8 cellular contexts compared by ENCODE assay signal in genomic region chr17:73156166-73156840, GRCh38. TPM values are rescaled to one million over a fixed set of nuclear protein-coding genes. Genes with fewer than 3 reads are reported as not detected.
DNase-seq lines count a peak whose midpoint lies in the region; ATAC-seq and TF ChIP-seq lines count a peak whose summit lies in the region.

No MANE protein-coding gene starts in this region.

- no peak overlapping the region for H3K27ac ChIP-seq in mesenchymal stem cell (ENCODE audit: low read length, poor library complexity, severe bottlenecking)

- H2BK5ac ChIP-seq in mesenchymal stem cell (ENCODE audit: low read depth, low read length, poor library complexity, severe bottlenecking): no peak overlapping the region

- no peak overlapping the region for H2BK15ac ChIP-seq in mesenchymal stem cell (ENCODE audit: low read depth, poor library complexity, severe bottlenecking)

- H3K4me1 ChIP-seq in mesenchymal stem cell (ENCODE audit: control insufficient read depth, insufficient read depth, low read depth, low read length): peaks cover 8% of the 10 kb centered on the region

- H2AK5ac ChIP-seq in mesenchymal stem cell (ENCODE audit: low read length, severe bottlenecking): no peak overlapping the region

- no peaks in the 10 kb centered on the region for H3K79me1 ChIP-seq in mesenchymal stem cell (replicated peaks; ENCODE audit: low read length, poor library complexity, severe bottlenecking)

- no peak overlapping the region for H3K14ac ChIP-seq in mesenchymal stem cell (ENCODE audit: low read length in 2 of 2)

- peak; percentile 71 for TF ChIP-seq CTCF in AG10803 (conservative IDR thresholded peaks at IDR 0.05; ENCODE audit: low read length)

- WGBS in mesenchymal stem cell: 22% methylated on average over 21 of the region's 22 CpGs

- peak overlapping the region; percentile 28 for H4K8ac ChIP-seq in mesenchymal stem cell (ENCODE audit: low read length)

- H3K4ac ChIP-seq in mesenchymal stem cell (ENCODE audit: low read depth in 1 of 2, low read length in 2 of 2): no peak overlapping the region

- ATAC-seq in GM18861 (IDR thresholded peaks at IDR 0.05; ENCODE audit: unreplicated experiment): peak; percentile 64
- peak; percentile 72 for ATAC-seq in HG03095 (IDR thresholded peaks at IDR 0.05; ENCODE audit: unreplicated experiment)

- no peak overlapping the region for H2BK12ac ChIP-seq in mesenchymal stem cell (ENCODE audit: low read length in 2 of 2)

- no peak overlapping the region for H2BK120ac ChIP-seq in mesenchymal stem cell (ENCODE audit: low read depth, low read length)

- H3K27me3 ChIP-seq in mesenchymal stem cell (ENCODE audit: control insufficient read depth in 1 of 2, insufficient read depth in 1 of 2, low read length in 2 of 2): peaks cover 12 to 24% of the 10 kb centered on the region in 2 experiments

- H3K23ac ChIP-seq in mesenchymal stem cell (ENCODE audit: low read length in 2 of 2): no peak overlapping the region

- H3K4me3 ChIP-seq in AG10803 (ENCODE audit: low read length) (no peak overlapping the region), mesenchymal stem cell (ENCODE audit: insufficient read depth in 1 of 2, low read depth in 1 of 2, low read length in 2 of 2) (no peak overlapping the region)

- H2AFZ ChIP-seq in mesenchymal stem cell (ENCODE audit: low read depth, low read length): no peak overlapping the region

- no peaks in the 10 kb centered on the region for H3K9me3 ChIP-seq in mesenchymal stem cell (ENCODE audit: control insufficient read depth, low read length)

- H4K91ac ChIP-seq in mesenchymal stem cell (ENCODE audit: low read length): no peak overlapping the region

- peak overlapping the region; percentile 52 for H3K9ac ChIP-seq in mesenchymal stem cell (ENCODE audit: low read length)

- H3K18ac ChIP-seq in mesenchymal stem cell (ENCODE audit: low read depth in 1 of 2, low read length in 2 of 2): no peak overlapping the region

- H3K36me3 ChIP-seq in mesenchymal stem cell (ENCODE audit: control insufficient read depth in 1 of 2, insufficient read depth in 2 of 2, low read depth in 1 of 2, low read length in 2 of 2): no peaks in the 10 kb centered on the region

- no peak overlapping the region for H3K4me2 ChIP-seq in mesenchymal stem cell (ENCODE audit: low read length, poor library complexity, severe bottlenecking)

- DNase-seq in AG10803 (ENCODE audit: low read depth): peak; percentile 57
- peak; percentile 61 for DNase-seq in NCI-H510A (lab: John Stamatoyannopoulos, UW)
- DNase-seq in activated CD4-positive, alpha-beta T cell treated with anti-CD3 and anti-CD28 coated beads for 48 hours: peak; percentile 79
- peak; percentile 19 for DNase-seq in effector CD4-positive, alpha-beta T cell
- peak; percentile 59 for DNase-seq in mesenchymal stem cell
- peak; percentile 36 to 43 for DNase-seq in stimulated activated CD8-positive, alpha-beta memory T cell treated with anti-CD3 and anti-CD28 coated beads, Interleukin-2, amount 100 ng/mL, for 48 hours (ENCODE audit: low read depth in 2 of 2)

RNA-seq across cellular contexts. Expression of gene SSTR2, which starts 8.5 kb away (rescaled TPM):
- polyA plus RNA-seq in mesenchymal stem cell (2013, experiment 1 of 2): 0.03 TPM
- 0.12 TPM for polyA plus RNA-seq in mesenchymal stem cell (2013, experiment 2 of 2)

RNA-seq across cellular contexts. Expression of gene COG1, which starts 36.6 kb away (rescaled TPM):
- polyA plus RNA-seq in mesenchymal stem cell (2013, experiment 1 of 2): 39.7 TPM
- polyA plus RNA-seq in mesenchymal stem cell (2013, experiment 2 of 2): 37.5 TPM

Comparison
In these comparisons a context has a peak if more than half of its experiments do, and no peak if none do; other contexts are left out.
1. DNase-seq: peak in every context shown above with its lines; median percentile 79 in activated CD4-positive, alpha-beta T cell treated with anti-CD3 and anti-CD28 coated beads for 48 hours; 61 in NCI-H510A; 59 in mesenchymal stem cell; 57 in AG10803; 40 in stimulated activated CD8-positive, alpha-beta memory T cell treated with anti-CD3 and anti-CD28 coated beads, Interleukin-2, amount 100 ng/mL, for 48 hours; 19 in effector CD4-positive, alpha-beta T cell.